In the genomic region with DNA sequence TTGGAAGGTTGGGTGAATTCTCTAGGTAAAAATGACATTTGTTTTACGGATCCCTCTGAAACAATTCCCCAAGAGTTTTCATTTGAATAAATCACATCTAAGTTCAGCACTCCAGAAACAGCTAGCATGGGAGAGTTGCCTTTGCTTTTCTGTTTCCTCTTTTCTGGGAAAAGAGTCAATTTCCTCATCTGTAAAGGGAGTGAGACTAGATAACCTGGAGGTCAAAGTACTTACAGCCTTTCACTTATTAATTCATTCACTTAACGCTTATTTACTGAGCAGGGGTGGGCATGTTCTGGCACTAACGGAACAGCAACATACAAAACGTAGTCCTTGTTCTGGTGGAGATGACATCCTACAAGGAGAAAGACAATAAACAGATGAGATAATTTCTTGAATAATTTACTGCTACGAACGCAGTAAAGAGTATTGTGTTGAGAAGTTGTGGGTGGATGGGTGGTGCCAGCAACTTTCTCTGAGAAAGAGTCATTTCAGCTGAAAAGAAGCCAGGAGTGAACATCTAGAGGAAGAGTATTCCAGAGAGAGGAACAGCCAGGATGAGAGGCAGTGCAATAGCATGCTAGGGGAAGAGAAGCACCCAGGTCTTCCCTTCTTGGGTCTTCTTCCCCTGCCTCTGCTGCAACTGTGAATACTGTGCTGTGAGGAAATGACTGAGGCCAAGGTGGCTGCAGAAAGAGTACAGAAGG, we compare ENCODE assay signal across 1 cellular context.
TF ChIP-seq lines count a peak whose summit lies in the region.

No MANE protein-coding gene starts in this region.

TF ChIP-seq in liver, 16 proteins besides CTCF, POLR2A, EP300 and RAD21 (continued from another document):
- TF ChIP-seq REST (IDR thresholded peaks at IDR 0.05) (peak; percentile 95), JUND (IDR thresholded peaks at IDR 0.05) (no peak), NR2F2 (IDR thresholded peaks at IDR 0.05) (peak; percentile 91)
- TF ChIP-seq, protein P1, sequence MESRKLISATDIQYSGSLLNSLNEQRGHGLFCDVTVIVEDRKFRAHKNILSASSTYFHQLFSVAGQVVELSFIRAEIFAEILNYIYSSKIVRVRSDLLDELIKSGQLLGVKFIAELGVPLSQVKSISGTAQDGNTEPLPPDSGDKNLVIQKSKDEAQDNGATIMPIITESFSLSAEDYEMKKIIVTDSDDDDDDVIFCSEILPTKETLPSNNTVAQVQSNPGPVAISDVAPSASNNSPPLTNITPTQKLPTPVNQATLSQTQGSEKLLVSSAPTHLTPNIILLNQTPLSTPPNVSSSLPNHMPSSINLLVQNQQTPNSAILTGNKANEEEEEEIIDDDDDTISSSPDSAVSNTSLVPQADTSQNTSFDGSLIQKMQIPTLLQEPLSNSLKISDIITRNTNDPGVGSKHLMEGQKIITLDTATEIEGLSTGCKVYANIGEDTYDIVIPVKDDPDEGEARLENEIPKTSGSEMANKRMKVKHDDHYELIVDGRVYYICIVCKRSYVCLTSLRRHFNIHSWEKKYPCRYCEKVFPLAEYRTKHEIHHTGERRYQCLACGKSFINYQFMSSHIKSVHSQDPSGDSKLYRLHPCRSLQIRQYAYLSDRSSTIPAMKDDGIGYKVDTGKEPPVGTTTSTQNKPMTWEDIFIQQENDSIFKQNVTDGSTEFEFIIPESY (IDR thresholded peaks at IDR 0.05): no peak
- TF ChIP-seq, protein P2, sequence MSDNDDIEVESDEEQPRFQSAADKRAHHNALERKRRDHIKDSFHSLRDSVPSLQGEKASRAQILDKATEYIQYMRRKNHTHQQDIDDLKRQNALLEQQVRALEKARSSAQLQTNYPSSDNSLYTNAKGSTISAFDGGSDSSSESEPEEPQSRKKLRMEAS (IDR thresholded peaks at IDR 0.05): peak; percentile 81
